ENCODE assay signal across 25 cellular contexts in the genomic region with DNA sequence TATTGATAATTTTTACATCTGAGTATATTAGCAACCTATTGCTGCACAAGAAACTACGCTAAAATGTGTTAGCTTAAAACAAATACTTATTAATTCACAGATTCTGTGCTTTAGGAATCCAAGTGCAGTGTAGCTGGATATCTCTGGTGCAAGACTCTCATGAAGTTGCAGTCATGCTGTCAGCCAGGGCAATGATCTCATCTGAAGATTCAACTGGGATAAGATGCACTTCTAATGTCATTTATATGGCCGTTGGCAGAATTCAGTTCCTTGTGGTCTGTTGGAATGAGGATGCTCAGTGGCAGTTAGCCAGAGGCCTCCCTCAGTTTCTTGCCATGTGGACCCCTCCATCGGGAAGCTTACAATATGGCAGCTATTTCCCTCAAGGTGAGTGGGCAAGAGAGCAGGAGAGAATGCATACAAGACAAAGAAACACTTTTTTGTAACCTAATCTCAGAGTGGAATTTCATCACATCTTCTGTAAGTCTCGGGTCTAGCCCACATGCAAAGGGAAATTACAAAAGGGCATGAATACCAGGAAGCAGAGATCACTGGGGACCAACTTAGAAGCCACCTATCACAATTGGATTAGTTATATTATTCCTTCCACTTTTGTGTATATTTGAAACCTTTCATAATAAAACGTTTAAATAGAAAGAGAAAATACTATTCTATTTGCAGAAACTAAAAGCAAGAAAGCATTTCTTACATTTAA.
"Had no signal": no experiment of that assay in that cellular context is flagged by ENCODE, and none has a peak within 500 bp of the region (broad histone marks: within the 10 kb centered on the region; RNA-seq: fewer than 3 reads in every experiment).

No MANE protein-coding gene starts in this region.

- H3K4me3 ChIP-seq: colonic mucosa, heart right ventricle, mucosa of descending colon, neural progenitor cell, pancreas, spleen, suprapubic skin, thyroid gland, upper lobe of left lung, uterus had no signal

- H3K4me3 Mint-ChIP-seq: naive thymus-derived CD8-positive, alpha-beta T cell; neural progenitor cell had no signal

- H3K27ac Mint-ChIP-seq: naive thymus-derived CD8-positive, alpha-beta T cell; neural progenitor cell; progenitor cell of endocrine pancreas had no signal

- DNase-seq: cerebellar nuclear complex; colonic mucosa; dermis blood vessel endothelial cell; erythroblast; heart right ventricle; hypothalamus; islet precursor cell; mammary epithelial cell; mucosa of descending colon; naive thymus-derived CD8-positive, alpha-beta T cell; occipital lobe; pancreas; right cardiac atrium; spleen; stimulated activated CD4-positive, alpha-beta T cell treated with anti-CD3 and anti-CD28 coated beads, Interleukin-15, amount 100 ng/mL, for 24 hours; stimulated activated CD4-positive, alpha-beta T cell treated with anti-CD3 and anti-CD28 coated beads, Interleukin-1b, Interleukin-23, amount 100 ng/mL, for 48 hours; stimulated activated CD4-positive, alpha-beta T cell treated with anti-CD3 and anti-CD28 coated beads, Interleukin-4, amount 100 ng/mL, for 4 hours; stimulated activated naive CD4-positive, alpha-beta T cell; thyroid gland; upper lobe of left lung; uterus had no signal

- H3K27me3 ChIP-seq: colonic mucosa, heart right ventricle, neural progenitor cell, pancreas, spleen, suprapubic skin, thyroid gland, upper lobe of left lung, uterus had no signal

- ATAC-seq: heart right ventricle; left lobe of liver; mucosa of descending colon; naive thymus-derived CD8-positive, alpha-beta T cell; pancreas; right cardiac atrium had no signal

- H3K9ac ChIP-seq: neural progenitor cell had no signal

- H3K9me3 ChIP-seq: colonic mucosa, pancreas, thyroid gland, uterus had no signal

- H3K27me3 Mint-ChIP-seq: naive thymus-derived CD8-positive, alpha-beta T cell; progenitor cell of endocrine pancreas had no signal

- H3K4me2 ChIP-seq: neural progenitor cell had no signal

- H3K36me3 ChIP-seq: colonic mucosa, neural progenitor cell, pancreas, upper lobe of left lung, uterus had no signal

- H3K4me1 ChIP-seq: colonic mucosa, pancreas, spleen, thyroid gland, upper lobe of left lung had no signal

- H3K27ac ChIP-seq: colonic mucosa, heart right ventricle, neural progenitor cell, pancreas, spleen, suprapubic skin, thyroid gland, upper lobe of left lung, uterus had no signal

- H2AFZ ChIP-seq: neural progenitor cell had no signal
